In genomic region chr17:2982854-2983636, GRCh38 we compare ENCODE assay signal across 9 cellular contexts.
DNase-seq lines count a peak whose midpoint lies in the region; ATAC-seq and TF ChIP-seq lines count a peak whose summit lies in the region.
"Had no signal": no experiment of that assay in that cellular context is flagged by ENCODE, and none has a peak within 500 bp of the region (broad histone marks: within the 10 kb centered on the region; RNA-seq: fewer than 3 reads in every experiment).

No MANE protein-coding gene starts in this region.

- TF ChIP-seq POLR2A in NB4 (IDR thresholded peaks at IDR 0.05; ENCODE audit: extremely low read depth, insufficient read length) (no peak), lower leg skin (IDR thresholded peaks at IDR 0.05) (no peak)

- no peaks in the 10 kb centered on the region for H3K27me3 ChIP-seq in upper lobe of right lung

- peaks cover 3% of the 10 kb centered on the region for H3K36me3 Mint-ChIP-seq in T-helper 17 cell (ENCODE audit: low read depth)
- H3K36me3 Mint-ChIP-seq in activated T-cell treated with anti-CD3 and anti-CD28 coated beads, Interleukin-2, amount 50 U/mL, for 4 hours (ENCODE audit: insufficient read depth): peaks cover 36% of the 10 kb centered on the region

- no peak overlapping the region for H3K27ac Mint-ChIP-seq in T-helper 17 cell
- H3K27ac Mint-ChIP-seq: endodermal cell, T-cell had no signal

- H3K9me3 ChIP-seq in upper lobe of right lung (no peaks in the 10 kb centered on the region), T-helper 17 cell (ENCODE audit: control insufficient read depth, low read length, poor library complexity, severe bottlenecking) (no peaks in the 10 kb centered on the region)

- no peaks in the 10 kb centered on the region for H3K9me3 Mint-ChIP-seq in activated T-cell treated with anti-CD3 and anti-CD28 coated beads, Interleukin-2, amount 50 U/mL, for 4 hours
- H3K9me3 Mint-ChIP-seq: endodermal cell, T-cell had no signal

- no peaks in the 10 kb centered on the region for H3K4me1 Mint-ChIP-seq in T-helper 17 cell
- no peaks in the 10 kb centered on the region for H3K4me1 Mint-ChIP-seq in activated T-cell treated with anti-CD3 and anti-CD28 coated beads, Interleukin-2, amount 50 U/mL, for 4 hours (ENCODE audit: low read depth)
- H3K4me1 Mint-ChIP-seq: endodermal cell, T-cell had no signal

- intact Hi-C loops in lower leg skin (cut with DNase I; ENCODE audit: low total_unique reads) (no loop called here), upper lobe of right lung (cut with DNase I) (no loop called here)

- H3K4me1 ChIP-seq in upper lobe of right lung: no peaks in the 10 kb centered on the region

- DNase-seq in NB4 (ENCODE audit: low read depth) (peak; percentile 92), caudate nucleus (lab: John Stamatoyannopoulos, UW) (peak in 58 of 61 donors; percentile 12 to 87 (median 60)), lower leg skin (ENCODE audit: low spot score in 2 of 2) (peak; percentile 75 to 94), upper lobe of right lung (peak; percentile 74), T-helper 17 cell (no peak), GM20000 (ENCODE audit: low spot score) (no peak)
- DNase-seq in activated T-cell treated with anti-CD3 and anti-CD28 coated beads, Interleukin-2, amount 50 U/mL, for 4 hours: no peak

- TF ChIP-seq CTCF in NB4 (IDR thresholded peaks at IDR 0.05; ENCODE audit: low read depth, low read length) (no peak), lower leg skin (IDR thresholded peaks at IDR 0.05) (no peak), upper lobe of right lung (IDR thresholded peaks at IDR 0.05) (peak; percentile 24), GM20000 (IDR thresholded peaks at IDR 0.05; ENCODE audit: extremely low read depth, missing control alignments) (no peak)

- no peak overlapping the region for H3K4me3 Mint-ChIP-seq in T-helper 17 cell
- no peak overlapping the region for H3K4me3 Mint-ChIP-seq in activated T-cell treated with anti-CD3 and anti-CD28 coated beads, Interleukin-2, amount 50 U/mL, for 4 hours
- H3K4me3 Mint-ChIP-seq: endodermal cell, T-cell had no signal

- ATAC-seq in upper lobe of right lung: peak; percentile 82
- ATAC-seq in T-helper 17 cell: no peak
- ATAC-seq in activated T-cell treated with anti-CD3 and anti-CD28 coated beads, Interleukin-2, amount 50 U/mL, for 4 hours: no peak
- ATAC-seq: T-cell had no signal

- no peaks in the 10 kb centered on the region for H3K36me3 ChIP-seq in upper lobe of right lung

- 60 to 61% methylated on average over 27 of the region's 27 CpGs for WGBS in lower leg skin, 2 donors

- no peak overlapping the region for H3K4me3 ChIP-seq in NB4 (ENCODE audit: low read depth, low read length)
- H3K4me3 ChIP-seq in lower leg skin (ENCODE audit: low read depth, poor library complexity, severe bottlenecking): no peak overlapping the region
- no peak overlapping the region for H3K4me3 ChIP-seq in upper lobe of right lung

- peak overlapping the region; percentile 60 for H3K27ac ChIP-seq in caudate nucleus (ENCODE audit: low read depth, low read length)
- peak overlapping the region; percentile 36 for H3K27ac ChIP-seq in upper lobe of right lung

- H3K27me3 Mint-ChIP-seq in T-helper 17 cell: no peaks in the 10 kb centered on the region
- no peaks in the 10 kb centered on the region for H3K27me3 Mint-ChIP-seq in activated T-cell treated with anti-CD3 and anti-CD28 coated beads, Interleukin-2, amount 50 U/mL, for 4 hours (ENCODE audit: low read depth)
- H3K27me3 Mint-ChIP-seq: T-cell had no signal

Comparison
In these comparisons a context has a peak if more than half of its experiments do, and no peak if none do; other contexts are left out.
1. DNase-seq: peak in NB4 (single experiment), caudate nucleus (58 of 61), lower leg skin (2 of 2) and upper lobe of right lung (single experiment); none in T-helper 17 cell (0 of 3), activated T-cell treated with anti-CD3 and anti-CD28 coated beads, Interleukin-2, amount 50 U/mL, for 4 hours (single experiment) and GM20000 (single experiment).